10 cellular contexts compared by ENCODE assay signal in the genomic region with DNA sequence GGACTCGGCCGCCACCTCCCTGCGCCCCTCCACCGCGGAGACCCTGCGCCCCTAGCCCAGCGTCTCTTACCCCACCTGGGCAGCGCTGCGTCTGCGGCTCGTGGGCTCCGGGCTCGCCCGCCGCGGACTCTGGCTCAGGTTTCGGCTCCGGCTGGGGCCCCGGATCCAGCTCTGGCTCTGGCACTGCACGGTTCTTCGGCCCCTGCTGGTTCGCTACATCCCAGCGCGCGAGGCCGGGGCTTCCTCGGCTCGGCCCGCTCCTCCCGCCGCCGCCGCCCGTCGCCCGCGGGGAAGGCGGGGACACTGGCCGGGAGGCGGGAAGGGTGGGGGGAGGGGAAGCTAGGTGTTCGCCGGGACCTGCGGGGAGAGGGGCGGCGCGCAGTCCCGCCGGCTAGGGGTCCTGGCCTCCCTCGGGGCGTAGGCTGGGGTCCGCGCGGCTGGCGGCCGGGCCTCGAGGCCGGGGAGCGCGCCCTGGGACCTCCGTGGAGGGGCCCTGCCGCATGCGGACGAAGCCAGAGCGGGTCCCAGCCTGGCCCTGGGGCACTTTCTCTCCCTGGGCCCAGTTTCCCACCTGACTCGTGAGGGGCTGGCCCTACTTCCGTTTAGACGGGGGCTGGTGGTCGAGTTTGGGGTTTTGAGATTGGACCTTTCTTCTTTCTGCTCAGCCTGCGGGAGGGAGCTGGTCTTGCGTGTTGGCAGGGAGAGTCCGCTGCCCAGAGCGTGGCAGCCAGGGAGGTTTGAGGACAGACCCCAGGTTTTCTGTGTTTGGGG. TPM values are rescaled to one million over a fixed set of nuclear protein-coding genes. Genes with fewer than 3 reads are reported as not detected.
DNase-seq lines count a peak whose midpoint lies in the region; ATAC-seq and TF ChIP-seq lines count a peak whose summit lies in the region.
"Had no signal": no experiment of that assay in that cellular context is flagged by ENCODE, and none has a peak within 500 bp of the region (broad histone marks: within the 10 kb centered on the region; RNA-seq: fewer than 3 reads in every experiment).

No MANE protein-coding gene starts in this region.

- DNase-seq in H7 (peak; percentile 92), skeletal muscle cell (ENCODE audit: low read depth) (no peak), NCI-H2171 (lab: John Stamatoyannopoulos, UW) (no peak)
- DNase-seq in activated naive CD4-positive, alpha-beta T cell (lab: John Stamatoyannopoulos, UW) = no peak
- DNase-seq in central memory CD4-positive, alpha-beta T cell = no peak
- DNase-seq: activated CD4-positive, alpha-beta T cell treated with anti-CD3 and anti-CD28 coated beads for 1 hour had no signal

- no peaks in the 10 kb centered on the region for H3K36me3 ChIP-seq in H7 (replicated peaks; ENCODE audit: control insufficient read depth, insufficient read depth, low read length)
- H3K36me3 ChIP-seq: right lobe of liver had no signal

- H3K4me3 ChIP-seq in H7 (ENCODE audit: insufficient read depth, low read depth, low read length) = peak overlapping the region; percentile 26
- H3K4me3 ChIP-seq in iPS-11a (ENCODE audit: low read depth, low read length) = peak overlapping the region; percentile 13
- H3K4me3 ChIP-seq in skeletal muscle cell (ENCODE audit: low read depth, low read length) = peak overlapping the region; percentile 3
- H3K4me3 ChIP-seq: right lobe of liver had no signal

- ATAC-seq in SK-N-SH treated with all-trans-retinoic acid at 6 μM for 48 hours (peak; percentile 8; the same call in 2 of the 3 replicates), HG03108 (IDR thresholded peaks at IDR 0.05; ENCODE audit: unreplicated experiment) (no peak)

- peaks cover 100% of the 10 kb centered on the region for H3K27me3 ChIP-seq in H7 (ENCODE audit: control insufficient read depth, insufficient read depth, low read length)

TF ChIP-seq in SK-N-SH treated with all-trans-retinoic acid at 6 μM for 48 hours, 23 proteins besides CTCF, POLR2A, EP300 and RAD21:
- TF ChIP-seq CREB5 (CRISPR knock-in tag; IDR thresholded peaks at IDR 0.05; ENCODE audit: low read depth) = no peak
TF ChIP-seq in SK-N-SH treated with all-trans-retinoic acid at 6 μM for 48 hours: peak in this region for 0.

RNA-seq across cellular contexts. Expression of gene PITX1, which starts 5.7 kb away (rescaled TPM):
- total RNA-seq in H7 (2014; rRNA removed; shearing (Covaris generic)) = not detected in 2 replicates
- total RNA-seq: right lobe of liver had no signal
